11 cellular contexts compared by ENCODE assay signal in genomic region chr1:8464377-8464776, GRCh38.
A peak's percentile ranks its signal among the peaks of the same experiment; 100 is the strongest.
DNase-seq lines count a peak whose midpoint lies in the region; ATAC-seq and TF ChIP-seq lines count a peak whose summit lies in the region.
"Had no signal": no experiment of that assay in that cellular context is flagged by ENCODE, and none has a peak within 500 bp of the region (broad histone marks: within the 10 kb centered on the region; RNA-seq: fewer than 3 reads in every experiment).

No MANE protein-coding gene starts in this region.

- H2BK120ac ChIP-seq in neuronal stem cell (ENCODE audit: low read depth, low read length) = no peak overlapping the region

- peaks cover 26% of the 10 kb centered on the region for H3K4me1 Mint-ChIP-seq in MCF 10A (ENCODE audit: insufficient read depth, unreplicated experiment)

- H2BK12ac ChIP-seq in neuronal stem cell (ENCODE audit: low read length) = no peak overlapping the region

- H3K9ac ChIP-seq in mammary epithelial cell (ENCODE audit: insufficient read depth, low read length) (no peak overlapping the region), neuronal stem cell (ENCODE audit: low read depth, low read length, poor library complexity) (no peak overlapping the region)

- H3K36me3 ChIP-seq in mammary epithelial cell (ENCODE audit: insufficient read depth, low read length) (no peaks in the 10 kb centered on the region), heart right ventricle (peaks cover 0 to 14% (median 0%) of the 10 kb centered on the region in 9 donors), neuronal stem cell (replicated peaks in 1 of 2; ENCODE audit: control insufficient read depth in 2 of 2, insufficient read depth in 2 of 2, low read length in 2 of 2) (peaks cover 0 to 42% of the 10 kb centered on the region in 2 donors), uterus (no peaks in the 10 kb centered on the region)
- H3K36me3 ChIP-seq: adrenal gland had no signal

- H3K23ac ChIP-seq in neuronal stem cell (ENCODE audit: low read depth, low read length, poor library complexity) = no peak overlapping the region

- no peak overlapping the region for H3K4ac ChIP-seq in neuronal stem cell (ENCODE audit: low read length)

- H2AFZ ChIP-seq in mammary epithelial cell (ENCODE audit: low read depth, low read length) = no peak overlapping the region
- H2AFZ ChIP-seq in neuronal stem cell (ENCODE audit: low read length) = no peak overlapping the region

- peak in 1 of 8 donors; percentile 36 for ATAC-seq in heart right ventricle

- no peak for DNase-seq in MCF 10A (ENCODE audit: unreplicated experiment)
- no peak for DNase-seq in mammary epithelial cell
- DNase-seq in heart right ventricle = no peak
- no peak for DNase-seq in neuronal stem cell (ENCODE audit: low spot score)
- no peak for DNase-seq in uterus
- no peak for DNase-seq in GOT3 (lab: John Stamatoyannopoulos, UW)
- no peak for DNase-seq in activated CD4-positive, CD25-positive, alpha-beta regulatory T cell treated with anti-CD3 and anti-CD28 coated beads, Interleukin-2, amount 50 U/mL, for 72 hours
- no peak for DNase-seq in NCI-H1436 treated with DMSO at 0.1 percent for 48 hours (lab: John Stamatoyannopoulos, UW)
- DNase-seq: adrenal gland, NCI-H226, SHP77 had no signal

- peaks cover 26% of the 10 kb centered on the region for H3K36me3 Mint-ChIP-seq in MCF 10A (ENCODE audit: insufficient read depth, unreplicated experiment)

- H3K9me3 ChIP-seq in mammary epithelial cell (replicated peaks; ENCODE audit: insufficient read depth, low read length) = no peaks in the 10 kb centered on the region
- no peaks in the 10 kb centered on the region for H3K9me3 ChIP-seq in heart right ventricle
- H3K9me3 ChIP-seq in neuronal stem cell (replicated peaks in 1 of 2; ENCODE audit: control insufficient read depth in 2 of 2, insufficient read depth in 1 of 2, low read depth in 1 of 2, low read length in 2 of 2) = no peaks in the 10 kb centered on the region
- no peaks in the 10 kb centered on the region for H3K9me3 ChIP-seq in uterus
- H3K9me3 ChIP-seq: adrenal gland had no signal

- H3K79me1 ChIP-seq in neuronal stem cell (ENCODE audit: low read depth, low read length) = peaks cover 2% of the 10 kb centered on the region

- TF ChIP-seq POLR2A in uterus (IDR thresholded peaks at IDR 0.05) = no peak

- H3K18ac ChIP-seq in neuronal stem cell (ENCODE audit: low read length) = no peak overlapping the region

- no peaks in the 10 kb centered on the region for H4K20me1 ChIP-seq in mammary epithelial cell (ENCODE audit: insufficient read depth, low read length)

- peak overlapping the region; percentile 13 for H3K27ac Mint-ChIP-seq in MCF 10A (ENCODE audit: low read depth, unreplicated experiment)

- H3K4me2 ChIP-seq in mammary epithelial cell (ENCODE audit: insufficient read depth, low read depth, low read length) (no peak overlapping the region), neuronal stem cell (ENCODE audit: insufficient read depth, low read length, poor library complexity, severe bottlenecking) (no peak overlapping the region)

- H3K79me2 ChIP-seq in mammary epithelial cell (ENCODE audit: insufficient read depth, low read length) = no peaks in the 10 kb centered on the region

- no peak overlapping the region for H4K91ac ChIP-seq in neuronal stem cell (ENCODE audit: low read depth, low read length, poor library complexity)

- H2BK5ac ChIP-seq in neuronal stem cell (ENCODE audit: low read length) = no peak overlapping the region

- no peak overlapping the region for H3K14ac ChIP-seq in neuronal stem cell (ENCODE audit: low read length)

- WGBS in mammary epithelial cell (ENCODE audit: low coverage, missing lambda C conversion rate) = 100% methylated on average over 3 of the region's 4 CpGs
- 72 to 81% methylated on average over 4 of the region's 4 CpGs for WGBS in heart right ventricle, 2 donors
- WGBS in neuronal stem cell (ENCODE audit: extremely low coverage in 2 of 2, insufficient read length in 2 of 2, insufficient replicate concordance in 1 of 2), 2 donors = no CpG with 5 or more reads among the region's 4 CpGs

- H3K4me3 Mint-ChIP-seq in MCF 10A (ENCODE audit: unreplicated experiment) = no peak overlapping the region

- no peak overlapping the region for H2AK5ac ChIP-seq in neuronal stem cell (ENCODE audit: low read depth, low read length)

- H3K4me1 ChIP-seq in mammary epithelial cell (ENCODE audit: insufficient read depth, low read length) (peaks cover 5% of the 10 kb centered on the region), heart right ventricle (peaks cover 12 to 62% (median 51%) of the 10 kb centered on the region in 9 donors), neuronal stem cell (ENCODE audit: control insufficient read depth in 2 of 2, insufficient read depth in 1 of 2, low read depth in 1 of 2, low read length in 2 of 2) (peaks cover 26 to 45% of the 10 kb centered on the region in 2 donors), uterus (peaks cover 7 to 22% of the 10 kb centered on the region in 2 donors)

- CTCF ChIA-PET in MCF 10A (lab: Yijun Ruan, JAX) (no interaction called here), mammary epithelial cell (lab: Charles Lee; ENCODE audit: low non-redundant PET) (no interaction called here)

- in situ Hi-C loops in mammary epithelial cell (cut with MboI; ENCODE audit: low sequenced_read_pairs in 2 of 2) = no loop called here

- intact Hi-C loops in MCF 10A (cut with micrococcal nuclease) (no loop called here), mammary epithelial cell (cut with micrococcal nuclease) (no loop called here), heart right ventricle (cut with DNase I) (loop anchor here in 1 of 10 donors (10.0 kb wide), 1 partner anchor 50 kb away; no protein-coding TSS in a partner anchor), uterus (cut with DNase I; ENCODE audit: low total_unique reads) (no loop called here)

- H4K8ac ChIP-seq in neuronal stem cell (ENCODE audit: low read depth, low read length) = no peak overlapping the region

- dilution Hi-C loops in mammary epithelial cell (cut with HindIII; ENCODE audit: low sequenced_read_pairs) = loop anchor here (5.0 kb wide), 1 partner anchor 68 kb away; no protein-coding TSS in a partner anchor

- H3K9me3 Mint-ChIP-seq in MCF 10A (ENCODE audit: unreplicated experiment) = no peaks in the 10 kb centered on the region

- H3K27me3 Mint-ChIP-seq in MCF 10A (ENCODE audit: insufficient read depth, unreplicated experiment) = no peaks in the 10 kb centered on the region

- BruUV-seq in MCF 10A (replicated peaks; lab: Mats Ljungman, UMichigan) = no TSS peak
- BruUV-seq in mammary epithelial cell (replicated peaks; lab: Mats Ljungman, UMichigan) = no TSS peak

- POLR2A ChIA-PET in MCF 10A (lab: Yijun Ruan, JAX) = no interaction called here

- H2BK15ac ChIP-seq in neuronal stem cell (ENCODE audit: low read length) = no peak overlapping the region

- H3K4me3 ChIP-seq in mammary epithelial cell (replicated peaks in 1 of 3; ENCODE audit: insufficient read depth in 1 of 3, low read depth in 2 of 3, low read length in 3 of 3) (no peak overlapping the region), heart right ventricle (no peak overlapping the region), neuronal stem cell (ENCODE audit: low read length in 2 of 2) (no peak overlapping the region), uterus (no peak overlapping the region)
- H3K4me3 ChIP-seq: adrenal gland had no signal

- H3K27ac ChIP-seq in mammary epithelial cell (ENCODE audit: insufficient read depth, low read depth, low read length) (no peak overlapping the region), heart right ventricle (peak overlapping the region; percentile 3 to 89 (median 78)), neuronal stem cell (replicated peaks; ENCODE audit: low read length) (peak overlapping the region; percentile 27), uterus (peak overlapping the region; percentile 82 to 95)

- H3K27me3 ChIP-seq in mammary epithelial cell (ENCODE audit: insufficient read depth, low read length) (no peaks in the 10 kb centered on the region), heart right ventricle (no peaks in the 10 kb centered on the region), neuronal stem cell (ENCODE audit: control insufficient read depth in 3 of 3, insufficient read depth in 3 of 3, low read depth in 1 of 3, low read length in 3 of 3) (no peaks in the 10 kb centered on the region), uterus (no peaks in the 10 kb centered on the region)
- H3K27me3 ChIP-seq: adrenal gland had no signal

- TF ChIP-seq CTCF in MCF 10A (IDR thresholded peaks at IDR 0.05; ENCODE audit: unreplicated experiment) (no peak), mammary epithelial cell (conservative IDR thresholded peaks at IDR 0.05 in 1 of 2, IDR thresholded peaks at IDR 0.05 in 1 of 2; ENCODE audit: extremely low read depth in 1 of 2, insufficient read depth in 1 of 2, low read depth in 1 of 2, low read length in 2 of 2) (no peak), heart right ventricle (IDR thresholded peaks at IDR 0.05) (no peak), uterus (IDR thresholded peaks at IDR 0.05) (no peak)
